Comparison of ENCODE assay signal across 20 cellular contexts in genomic region chr18:11064106-11064505, GRCh38.
DNase-seq lines count a peak whose midpoint lies in the region; ATAC-seq and TF ChIP-seq lines count a peak whose summit lies in the region.
"Had no signal": no experiment of that assay in that cellular context is flagged by ENCODE, and none has a peak within 500 bp of the region (broad histone marks: within the 10 kb centered on the region; RNA-seq: fewer than 3 reads in every experiment).

No MANE protein-coding gene starts in this region.

- peaks cover 14% of the 10 kb centered on the region for H3K9me3 Mint-ChIP-seq in chondrocyte (ENCODE audit: low read depth)
- H3K9me3 Mint-ChIP-seq: HFFc6 had no signal

- WGBS in aorta, 2 donors, result 75 to 77% methylated on average over 2 of the region's 2 CpGs

- no peaks in the 10 kb centered on the region for H3K36me3 ChIP-seq in aorta (ENCODE audit: control insufficient read depth in 1 of 2, insufficient read depth in 2 of 2, low read length in 1 of 2)
- H3K36me3 ChIP-seq: BLaER1 had no signal

- no peak overlapping the region for H3K4me3 Mint-ChIP-seq in chondrocyte (ENCODE audit: unreplicated experiment)
- H3K4me3 Mint-ChIP-seq: CD14-positive monocyte; CD4-positive, alpha-beta memory T cell; HFFc6; IgD-negative memory B cell had no signal

- H3K27ac Mint-ChIP-seq in chondrocyte (ENCODE audit: unreplicated experiment), result peak overlapping the region; percentile 25
- H3K27ac Mint-ChIP-seq: CD14-positive monocyte; CD4-positive, alpha-beta memory T cell; HFFc6; IgD-negative memory B cell had no signal

- no peak for TF ChIP-seq CTCF in chondrocyte (IDR thresholded peaks at IDR 0.05)

- H3K27me3 Mint-ChIP-seq in chondrocyte (ENCODE audit: low read depth), result no peaks in the 10 kb centered on the region
- H3K27me3 Mint-ChIP-seq: CD4-positive, alpha-beta memory T cell; IgD-negative memory B cell had no signal

- no peaks in the 10 kb centered on the region for H3K9me3 ChIP-seq in aorta (ENCODE audit: control insufficient read depth, low read length)
- H3K9me3 ChIP-seq: A549 had no signal

- no peaks in the 10 kb centered on the region for H3K4me1 ChIP-seq in aorta (ENCODE audit: control insufficient read depth in 1 of 2, insufficient read depth in 2 of 2, low read length in 2 of 2)
- H3K4me1 ChIP-seq: A549, BLaER1 had no signal

- no peak overlapping the region for H3K27ac ChIP-seq in aorta (ENCODE audit: low read depth in 1 of 2, low read length in 2 of 2)
- H3K27ac ChIP-seq: 22Rv1, A549, BLaER1 had no signal

- no peaks in the 10 kb centered on the region for H3K27me3 ChIP-seq in aorta (ENCODE audit: control insufficient read depth in 1 of 2, insufficient read depth in 2 of 2, low read length in 1 of 2)
- H3K27me3 ChIP-seq: BLaER1 had no signal

- intact Hi-C loops in aorta (cut with DNase I), result no loop called here

- peaks cover 8% of the 10 kb centered on the region for H3K36me3 Mint-ChIP-seq in chondrocyte (ENCODE audit: low read depth)
- H3K36me3 Mint-ChIP-seq: CD14-positive monocyte; CD4-positive, alpha-beta memory T cell; IgD-negative memory B cell had no signal

- peaks cover 13% of the 10 kb centered on the region for H3K4me1 Mint-ChIP-seq in chondrocyte (ENCODE audit: low read depth)
- H3K4me1 Mint-ChIP-seq: CD14-positive monocyte; CD4-positive, alpha-beta memory T cell; IgD-negative memory B cell had no signal

- peak; percentile 17 for DNase-seq in EL
- DNase-seq in M059J (ENCODE audit: low read depth), result peak; percentile 17
- DNase-seq in chondrocyte (ENCODE audit: low spot score), result no peak
- peak; percentile 10 for DNase-seq in iris pigment epithelial cell (ENCODE audit: low read depth)
- no peak for DNase-seq in NCI-H2107 treated with DMSO at 0.1 percent for 48 hours (lab: John Stamatoyannopoulos, UW; ENCODE audit: unreplicated experiment)
- DNase-seq in NK-92 (lab: John Stamatoyannopoulos, UW; ENCODE audit: unreplicated experiment), result no peak
- no peak for DNase-seq in aorta
- DNase-seq: CD4-positive, alpha-beta memory T cell; DMS153; DMS79 treated with DMSO at 0.1 percent for 48 hours; GOT3; H7; HFFc6 had no signal

- ATAC-seq in GM19467 (IDR thresholded peaks at IDR 0.05; ENCODE audit: unreplicated experiment), result no peak
- no peak for ATAC-seq in aorta (ENCODE audit: low FRiP score)
- ATAC-seq: A549, HCT116 had no signal

- H3K4me3 ChIP-seq in aorta (ENCODE audit: low read length in 2 of 2), result no peak overlapping the region
- H3K4me3 ChIP-seq: A549, BLaER1 had no signal

Comparison
In these comparisons a context has a peak if more than half of its experiments do, and no peak if none do; other contexts are left out.
1. DNase-seq: peak in EL (single experiment), M059J (single experiment) and iris pigment epithelial cell (single experiment); none in chondrocyte (single experiment), NCI-H2107 treated with DMSO at 0.1 percent for 48 hours (single experiment), NK-92 (single experiment) and aorta (0 of 2).